ENCODE assay signal across 18 cellular contexts in the genomic region with DNA sequence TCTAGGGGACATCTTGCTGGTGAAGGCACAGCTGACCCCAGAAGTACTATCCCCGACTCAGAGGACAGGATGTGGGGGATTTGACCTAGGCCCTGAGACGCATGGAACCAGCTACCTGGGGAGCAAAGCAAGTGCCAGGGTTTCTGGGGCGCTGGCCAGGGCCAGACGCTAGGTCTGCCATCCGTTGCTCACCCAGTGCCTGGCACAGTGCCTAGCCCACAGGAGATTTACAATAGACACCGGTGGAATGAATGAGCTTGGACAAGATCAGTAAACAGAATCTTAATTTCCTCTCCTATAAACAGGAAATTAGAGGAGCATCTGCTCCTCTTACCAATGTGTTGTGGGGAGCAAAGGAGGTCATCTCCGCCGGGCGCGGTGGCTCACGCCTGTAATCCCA. TPM values are rescaled to one million over a fixed set of nuclear protein-coding genes. Genes with fewer than 3 reads are reported as not detected.
DNase-seq lines count a peak whose midpoint lies in the region; ATAC-seq and TF ChIP-seq lines count a peak whose summit lies in the region.
"Had no signal": no experiment of that assay in that cellular context is flagged by ENCODE, and none has a peak within 500 bp of the region (broad histone marks: within the 10 kb centered on the region; RNA-seq: fewer than 3 reads in every experiment).

No MANE protein-coding gene starts in this region.

- BruUV-seq in IMR-90 (replicated peaks; lab: Mats Ljungman, UMichigan) = no TSS peak

- no peaks in the 10 kb centered on the region for H3K36me3 ChIP-seq in IMR-90 (ENCODE audit: control insufficient read depth, insufficient read depth, low read length)
- H3K36me3 ChIP-seq: SJCRH30 had no signal

- no peak overlapping the region for H2BK20ac ChIP-seq in IMR-90 (ENCODE audit: low read depth, low read length)

- no peak for TF ChIP-seq POLR2A in IMR-90 (IDR thresholded peaks at IDR 0.05; ENCODE audit: low read depth, low read length)

- intact Hi-C loops in IMR-90 (cut with micrococcal nuclease) = no loop called here

- H3K4me2 ChIP-seq in IMR-90 (ENCODE audit: low read depth, low read length) = no peak overlapping the region
- H3K4me2 ChIP-seq: PC-9 had no signal

- DNase-seq in IMR-90 (no peak), NCI-H2196 (lab: John Stamatoyannopoulos, UW; ENCODE audit: unreplicated experiment) (peak; percentile 64), cerebellum (ENCODE audit: low spot score) (peak; percentile 72), DMS114 treated with DMSO at 0.1 percent for 48 hours (lab: John Stamatoyannopoulos, UW; ENCODE audit: unreplicated experiment) (no peak), dedifferentiated amniotic fluid mesenchymal stem cell (ENCODE audit: extremely low spot score) (no peak)
- DNase-seq: DMS53, HCEC 1CT, KG1, NCI-H1105 treated with DMSO at 0.1 percent for 48 hours, NCI-H187 treated with DMSO at 0.1 percent for 48 hours, NCI-H774, PC-9, SJCRH30, T-helper 17 cell had no signal

- CTCF ChIA-PET in IMR-90 (lab: Yijun Ruan, JAX) = interaction anchor here (0.6 kb wide), 1 partner anchor 89 kb away, joined by 3 read pairs; no protein-coding TSS in a partner anchor

- TF ChIP-seq CTCF in C4-2B (conservative IDR thresholded peaks at IDR 0.05) = no peak
- TF ChIP-seq CTCF in IMR-90 (conservative IDR thresholded peaks at IDR 0.05; ENCODE audit: low read depth, low read length) = no peak

- H2BK15ac ChIP-seq in IMR-90 (ENCODE audit: low read depth, low read length) = no peak overlapping the region

- dilution Hi-C loops in IMR-90 (cut with HindIII; ENCODE audit: low sequenced_read_pairs, unreplicated experiment) = no loop called here

- H3K4me3 ChIP-seq in IMR-90 (ENCODE audit: insufficient read depth, low read depth, low read length) = no peak overlapping the region
- H3K4me3 ChIP-seq: PC-9, SJCRH30 had no signal

- H4K20me1 ChIP-seq in IMR-90 (ENCODE audit: insufficient read depth, low read length) = no peaks in the 10 kb centered on the region

- H3K27me3 ChIP-seq in IMR-90 (ENCODE audit: control insufficient read depth, insufficient read depth, low read length) = peaks cover 51% of the 10 kb centered on the region
- H3K27me3 ChIP-seq: SJCRH30 had no signal

- no peak overlapping the region for H3K4ac ChIP-seq in IMR-90 (ENCODE audit: low read depth, low read length)

- peaks cover 3% of the 10 kb centered on the region for H3K4me1 ChIP-seq in IMR-90 (ENCODE audit: control insufficient read depth, insufficient read depth, low read length)

- H3K56ac ChIP-seq in IMR-90 (ENCODE audit: extremely low read depth, insufficient read depth, low read length) = no peak overlapping the region

- H3K27ac ChIP-seq in C4-2B (peak overlapping the region; percentile 87), IMR-90 (ENCODE audit: insufficient read depth, low read length) (no peak overlapping the region)
- H3K27ac ChIP-seq: PC-9, SJCRH30 had no signal

- H3K9ac ChIP-seq in IMR-90 (ENCODE audit: low read depth, low read length) = no peak overlapping the region

- POLR2A ChIA-PET in IMR-90 (lab: Charles Lee; ENCODE audit: unreplicated experiment) = no interaction called here

- no peak overlapping the region for H3K18ac ChIP-seq in IMR-90 (ENCODE audit: low read depth, low read length)

- no peak overlapping the region for H4K8ac ChIP-seq in IMR-90 (ENCODE audit: low read depth in 2 of 2, low read length in 2 of 2)

- ATAC-seq in IMR-90 (ENCODE audit: low read depth) = no peak
- no peak for ATAC-seq in HG02678 (IDR thresholded peaks at IDR 0.05; ENCODE audit: unreplicated experiment)
- ATAC-seq: T-helper 17 cell had no signal

- no peaks in the 10 kb centered on the region for H3K79me1 ChIP-seq in IMR-90 (ENCODE audit: low read depth in 1 of 2, low read length in 2 of 2)

- H2AFZ ChIP-seq in IMR-90 (replicated peaks; ENCODE audit: low read length, poor library complexity) = no peak overlapping the region
- H2AFZ ChIP-seq: PC-9 had no signal

- WGBS in IMR-90 (ENCODE audit: extremely low coverage in 2 of 2, insufficient read length in 1 of 2), 2 experiments = 80% methylated on average over 1 of the region's 11 CpGs; no CpG with 5 or more reads in 1 of the 2 experiments

- in situ Hi-C loops in IMR-90 (cut with MboI; ENCODE audit: low sequenced_read_pairs) = no loop called here

- no peak overlapping the region for H4K5ac ChIP-seq in IMR-90 (ENCODE audit: low read depth, low read length)

- no peak overlapping the region for H2AK5ac ChIP-seq in IMR-90 (ENCODE audit: low read depth, low read length)

- no peak overlapping the region for H3K14ac ChIP-seq in IMR-90 (replicated peaks; ENCODE audit: low read depth, low read length)

- no peak overlapping the region for H2BK120ac ChIP-seq in IMR-90 (ENCODE audit: low read depth, low read length)

- H3K23ac ChIP-seq in IMR-90 (ENCODE audit: low read depth, low read length) = no peak overlapping the region

- no peaks in the 10 kb centered on the region for H3K9me3 ChIP-seq in IMR-90 (ENCODE audit: control insufficient read depth, insufficient read depth, low read length)
- H3K9me3 ChIP-seq: SJCRH30 had no signal

- no peak for TF ChIP-seq RAD21 in IMR-90 (IDR thresholded peaks at IDR 0.05; ENCODE audit: low read length)

- no peak overlapping the region for H2BK5ac ChIP-seq in IMR-90 (ENCODE audit: low read depth, low read length, poor library complexity, severe bottlenecking)

- H2AK9ac ChIP-seq in IMR-90 (replicated peaks; ENCODE audit: low read depth, low read length, poor library complexity) = peak overlapping the region; percentile 31

- no peak overlapping the region for H4K91ac ChIP-seq in IMR-90 (ENCODE audit: insufficient read depth, low read depth, low read length)

- no peaks in the 10 kb centered on the region for H3K9me1 ChIP-seq in IMR-90 (ENCODE audit: insufficient read depth, low read length)

TF ChIP-seq in IMR-90, 13 proteins besides CTCF, POLR2A, EP300 and RAD21:
- TF ChIP-seq RCOR1 (IDR thresholded peaks at IDR 0.05; ENCODE audit: insufficient replicate concordance, low read length) (no peak), MAFK (IDR thresholded peaks at IDR 0.05; ENCODE audit: low read depth, low read length) (no peak), CHD1 (IDR thresholded peaks at IDR 0.05; ENCODE audit: low read depth, low read length) (no peak), RFX5 (IDR thresholded peaks at IDR 0.05; ENCODE audit: low read depth, low read length) (no peak), FOS (IDR thresholded peaks at IDR 0.05; ENCODE audit: low read depth, low read length) (no peak), NFE2L2 (IDR thresholded peaks at IDR 0.05; ENCODE audit: low read depth, low read length) (no peak), MAZ (IDR thresholded peaks at IDR 0.05; ENCODE audit: borderline replicate concordance, low read depth, low read length) (no peak), SMC3 (IDR thresholded peaks at IDR 0.05; ENCODE audit: low read depth, low read length) (no peak), CEBPB (IDR thresholded peaks at IDR 0.05; ENCODE audit: low read depth, low read length) (no peak)
- TF ChIP-seq, protein P1, sequence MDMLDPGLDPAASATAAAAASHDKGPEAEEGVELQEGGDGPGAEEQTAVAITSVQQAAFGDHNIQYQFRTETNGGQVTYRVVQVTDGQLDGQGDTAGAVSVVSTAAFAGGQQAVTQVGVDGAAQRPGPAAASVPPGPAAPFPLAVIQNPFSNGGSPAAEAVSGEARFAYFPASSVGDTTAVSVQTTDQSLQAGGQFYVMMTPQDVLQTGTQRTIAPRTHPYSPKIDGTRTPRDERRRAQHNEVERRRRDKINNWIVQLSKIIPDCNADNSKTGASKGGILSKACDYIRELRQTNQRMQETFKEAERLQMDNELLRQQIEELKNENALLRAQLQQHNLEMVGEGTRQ (IDR thresholded peaks at IDR 0.05; ENCODE audit: low read depth, low read length) = no peak

RNA-seq across cellular contexts. Expression of a gene that starts 5.0 kb away (rescaled TPM):
- total RNA-seq in IMR-90 (2012; rRNA removed) (not detected in 2 replicates), cerebellum (0.54 TPM)
- polyA plus RNA-seq in IMR-90 (2012; rRNA removed) = not detected in 2 replicates
- polyA plus RNA-seq in IMR-90 (2012; cell fraction: cytosol; rRNA removed) = not detected in 2 replicates
- not detected in 2 replicates for polyA plus RNA-seq in IMR-90 (2012; cell fraction: nucleus; rRNA removed; ENCODE audit: low replicate concordance)
- total RNA-seq: A673, MCF 10A, PC-9, T-helper 17 cell had no signal

RNA-seq across cellular contexts. Expression of a gene that starts 51.1 kb away (rescaled TPM):
- 65.8 and 75.6 TPM in 2 replicates for total RNA-seq in IMR-90 (2012; rRNA removed)
- polyA plus RNA-seq in IMR-90 (2012; rRNA removed) = 59.5 and 63.4 TPM in 2 replicates
- polyA plus RNA-seq in IMR-90 (2012; cell fraction: cytosol; rRNA removed) = 33.4 and 53.7 TPM in 2 replicates
- 37.6 and 83.5 TPM in 2 replicates for polyA plus RNA-seq in IMR-90 (2012; cell fraction: nucleus; rRNA removed; ENCODE audit: low replicate concordance)
- 44.0 TPM for total RNA-seq in cerebellum

Comparison
In these comparisons a context has a peak if more than half of its experiments do, and no peak if none do; other contexts are left out.
1. DNase-seq: peak in NCI-H2196 (single experiment) and cerebellum (single experiment); none in IMR-90 (single experiment), DMS114 treated with DMSO at 0.1 percent for 48 hours (single experiment) and dedifferentiated amniotic fluid mesenchymal stem cell (single experiment).